ENCODE assay signal across 1 cellular context in the genomic region with DNA sequence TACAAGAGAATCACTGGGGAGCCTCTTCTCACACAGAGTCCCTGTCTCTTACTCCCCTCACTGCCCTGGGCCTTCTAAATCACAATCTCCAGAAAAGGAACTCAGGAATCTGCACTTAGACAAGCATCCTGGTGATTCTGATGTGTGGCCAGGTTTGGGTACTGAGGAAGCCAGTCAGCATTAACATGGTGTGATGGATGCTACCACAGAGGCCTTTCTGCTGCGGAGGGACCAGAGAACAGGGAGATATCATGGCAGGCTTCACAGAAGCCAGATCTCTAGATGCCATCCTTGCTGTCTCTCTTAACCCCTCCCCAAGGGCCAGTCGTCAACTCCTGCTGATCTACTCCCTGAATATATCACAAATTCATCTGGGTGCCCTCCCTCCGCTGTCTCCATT.
TF ChIP-seq lines count a peak whose summit lies in the region.

No MANE protein-coding gene starts in this region.

TF ChIP-seq in IMR-90, 13 proteins besides CTCF, POLR2A, EP300 and RAD21 (continued from another document):
- TF ChIP-seq, protein P1, sequence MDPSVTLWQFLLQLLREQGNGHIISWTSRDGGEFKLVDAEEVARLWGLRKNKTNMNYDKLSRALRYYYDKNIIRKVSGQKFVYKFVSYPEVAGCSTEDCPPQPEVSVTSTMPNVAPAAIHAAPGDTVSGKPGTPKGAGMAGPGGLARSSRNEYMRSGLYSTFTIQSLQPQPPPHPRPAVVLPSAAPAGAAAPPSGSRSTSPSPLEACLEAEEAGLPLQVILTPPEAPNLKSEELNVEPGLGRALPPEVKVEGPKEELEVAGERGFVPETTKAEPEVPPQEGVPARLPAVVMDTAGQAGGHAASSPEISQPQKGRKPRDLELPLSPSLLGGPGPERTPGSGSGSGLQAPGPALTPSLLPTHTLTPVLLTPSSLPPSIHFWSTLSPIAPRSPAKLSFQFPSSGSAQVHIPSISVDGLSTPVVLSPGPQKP (IDR thresholded peaks at IDR 0.05; ENCODE audit: borderline replicate concordance, low read depth, low read length): no peak
- TF ChIP-seq MAFK (IDR thresholded peaks at IDR 0.05; ENCODE audit: low read depth, low read length) (no peak), MXI1 (IDR thresholded peaks at IDR 0.05; ENCODE audit: borderline replicate concordance, low read depth, low read length) (no peak), FOS (IDR thresholded peaks at IDR 0.05; ENCODE audit: low read depth, low read length) (no peak), MAZ (IDR thresholded peaks at IDR 0.05; ENCODE audit: borderline replicate concordance, low read depth, low read length) (no peak)
- TF ChIP-seq, protein P2, sequence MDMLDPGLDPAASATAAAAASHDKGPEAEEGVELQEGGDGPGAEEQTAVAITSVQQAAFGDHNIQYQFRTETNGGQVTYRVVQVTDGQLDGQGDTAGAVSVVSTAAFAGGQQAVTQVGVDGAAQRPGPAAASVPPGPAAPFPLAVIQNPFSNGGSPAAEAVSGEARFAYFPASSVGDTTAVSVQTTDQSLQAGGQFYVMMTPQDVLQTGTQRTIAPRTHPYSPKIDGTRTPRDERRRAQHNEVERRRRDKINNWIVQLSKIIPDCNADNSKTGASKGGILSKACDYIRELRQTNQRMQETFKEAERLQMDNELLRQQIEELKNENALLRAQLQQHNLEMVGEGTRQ (IDR thresholded peaks at IDR 0.05; ENCODE audit: low read depth, low read length): no peak
